9 cellular contexts compared by ENCODE assay signal in the genomic region with DNA sequence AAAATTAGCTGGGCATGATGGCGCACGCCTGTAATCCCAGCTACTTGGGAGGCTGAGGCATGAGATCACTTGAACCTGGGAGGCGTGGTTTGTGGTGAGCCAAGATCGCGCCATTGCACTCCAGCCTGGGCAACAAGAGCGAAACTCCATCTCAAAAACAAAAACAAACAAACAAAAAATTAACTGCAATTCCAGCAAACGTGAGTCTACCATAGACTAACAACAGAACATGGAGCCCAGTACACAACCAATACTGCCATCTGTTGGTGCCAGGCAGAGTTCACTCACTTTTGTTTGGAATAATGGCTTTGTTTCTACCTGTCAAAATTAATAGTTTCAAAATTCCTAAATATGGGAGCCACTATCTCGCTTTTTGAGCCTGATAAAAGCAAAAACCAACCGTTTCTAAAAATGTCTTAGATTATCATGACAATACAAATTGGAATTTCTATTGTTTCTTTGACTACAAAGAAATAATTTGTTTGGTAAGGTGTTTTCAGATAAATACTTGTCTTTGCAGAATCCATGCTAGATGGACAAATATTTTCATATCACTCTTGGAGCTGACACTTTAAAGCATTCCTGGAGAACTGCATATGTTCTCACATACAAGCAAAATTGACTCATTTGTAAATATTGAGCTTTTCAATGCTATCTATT. TPM values are rescaled to one million over a fixed set of nuclear protein-coding genes. Genes with fewer than 3 reads are reported as not detected.
A peak's percentile ranks its signal among the peaks of the same experiment; 100 is the strongest.
DNase-seq lines count a peak whose midpoint lies in the region; ATAC-seq, FAIRE-seq and TF ChIP-seq lines count a peak whose summit lies in the region.
"Had no signal": no experiment of that assay in that cellular context is flagged by ENCODE, and none has a peak within 500 bp of the region (broad histone marks: within the 10 kb centered on the region; RNA-seq: fewer than 3 reads in every experiment).

No MANE protein-coding gene starts in this region.

- H4K20me1 ChIP-seq in keratinocyte (ENCODE audit: control insufficient read depth, extremely low read depth, insufficient read depth, low read length) = no peaks in the 10 kb centered on the region

- no peak overlapping the region for H3K4me2 ChIP-seq in keratinocyte (ENCODE audit: control insufficient read depth, extremely low read depth, insufficient read depth, low read depth, low read length)

- dilution Hi-C loops in keratinocyte (cut with MboI; ENCODE audit: extremely low pct_ligation_motif_present, low sequenced_read_pairs) = no loop called here

- no peaks in the 10 kb centered on the region for H3K27me3 ChIP-seq in heart left ventricle
- no peaks in the 10 kb centered on the region for H3K27me3 ChIP-seq in keratinocyte (ENCODE audit: control insufficient read depth, extremely low read depth, insufficient read depth, low read length)

- no peaks in the 10 kb centered on the region for H3K9me3 Mint-ChIP-seq in activated CD8-positive, alpha-beta T cell treated with anti-CD3 and anti-CD28 coated beads, Interleukin-2, amount 10 ng/mL, durations not matched to agents 7 days and 5 days (ENCODE audit: insufficient read depth)
- H3K9me3 Mint-ChIP-seq: activated naive CD8-positive, alpha-beta T cell treated with anti-CD3 and anti-CD28 coated beads, Interleukin-2, amount 10 ng/mL, durations not matched to agents 7 days and 5 days had no signal

- DNase-seq in heart left ventricle = no peak
- no peak for DNase-seq in left ventricle myocardium superior
- peak; percentile 12 for DNase-seq in NCI-H1092 (lab: John Stamatoyannopoulos, UW)
- peak; percentile 31 for DNase-seq in activated CD8-positive, alpha-beta T cell treated with anti-CD3 and anti-CD28 coated beads, Interleukin-2, amount 10 ng/mL, durations not matched to agents 7 days and 5 days
- no peak for DNase-seq in keratinocyte (ENCODE audit: low read depth, low spot score)
- no peak for DNase-seq in T1000 (lab: John Stamatoyannopoulos, UW)
- DNase-seq: activated naive CD8-positive, alpha-beta T cell treated with anti-CD3 and anti-CD28 coated beads, Interleukin-2, amount 10 ng/mL, durations not matched to agents 7 days and 5 days had no signal

- H3K27ac Mint-ChIP-seq in activated CD8-positive, alpha-beta T cell treated with anti-CD3 and anti-CD28 coated beads, Interleukin-2, amount 10 ng/mL, durations not matched to agents 7 days and 5 days = no peak overlapping the region
- H3K27ac Mint-ChIP-seq: activated naive CD8-positive, alpha-beta T cell treated with anti-CD3 and anti-CD28 coated beads, Interleukin-2, amount 10 ng/mL, durations not matched to agents 7 days and 5 days had no signal

- peaks cover 0 to 5% (median 0%) of the 10 kb centered on the region in 12 donors for H3K4me1 ChIP-seq in heart left ventricle
- H3K4me1 ChIP-seq in keratinocyte (ENCODE audit: control insufficient read depth, extremely low read depth, insufficient read depth, low read length) = peaks cover 3% of the 10 kb centered on the region

- peaks cover 3% of the 10 kb centered on the region for H3K79me2 ChIP-seq in keratinocyte (ENCODE audit: control insufficient read depth, insufficient read depth, low read length)

- ATAC-seq in heart left ventricle = no peak
- no peak for ATAC-seq in left ventricle myocardium superior
- no peak for ATAC-seq in activated CD8-positive, alpha-beta T cell treated with anti-CD3 and anti-CD28 coated beads, Interleukin-2, amount 10 ng/mL, durations not matched to agents 7 days and 5 days
- ATAC-seq in HG03159 (IDR thresholded peaks at IDR 0.05; ENCODE audit: unreplicated experiment) = no peak
- no peak for ATAC-seq in HG03196 (IDR thresholded peaks at IDR 0.05; ENCODE audit: unreplicated experiment)

- POLR2A ChIA-PET in activated CD8-positive, alpha-beta T cell treated with anti-CD3 and anti-CD28 coated beads, Interleukin-2, amount 10 ng/mL, durations not matched to agents 7 days and 5 days (lab: Charles Lee) = no interaction called here

- H3K36me3 ChIP-seq in heart left ventricle = no peaks in the 10 kb centered on the region
- H3K36me3 ChIP-seq in keratinocyte (ENCODE audit: control insufficient read depth in 2 of 2, extremely low read depth in 1 of 2, insufficient read depth in 2 of 2, low read length in 2 of 2) = no peaks in the 10 kb centered on the region

- TF ChIP-seq CTCF in heart left ventricle (IDR thresholded peaks at IDR 0.05) (peak; percentile 34 to 67 (median 52)), keratinocyte (optimal IDR thresholded peaks at IDR 0.05 in 1 of 3, IDR thresholded peaks at IDR 0.05 in 1 of 3, conservative IDR thresholded peaks at IDR 0.05 in 1 of 3; ENCODE audit: extremely low read depth in 1 of 3, insufficient read depth in 2 of 3, low read length in 3 of 3) (peak; percentile 53 to 61 (median 56))

- H3K36me3 Mint-ChIP-seq in activated CD8-positive, alpha-beta T cell treated with anti-CD3 and anti-CD28 coated beads, Interleukin-2, amount 10 ng/mL, durations not matched to agents 7 days and 5 days (ENCODE audit: low read depth) = no peaks in the 10 kb centered on the region
- H3K36me3 Mint-ChIP-seq: activated naive CD8-positive, alpha-beta T cell treated with anti-CD3 and anti-CD28 coated beads, Interleukin-2, amount 10 ng/mL, durations not matched to agents 7 days and 5 days had no signal

- no peak for TF ChIP-seq POLR2A in heart left ventricle (IDR thresholded peaks at IDR 0.05)

- H3K9me1 ChIP-seq in keratinocyte (ENCODE audit: control insufficient read depth, extremely low read depth, insufficient read depth, low read length) = no peaks in the 10 kb centered on the region

- no peak overlapping the region for H2AFZ ChIP-seq in keratinocyte (ENCODE audit: control insufficient read depth, low read length)

- H3K9me3 ChIP-seq in heart left ventricle (no peaks in the 10 kb centered on the region), keratinocyte (ENCODE audit: control insufficient read depth, low read depth, low read length) (no peaks in the 10 kb centered on the region)

- H3K4me3 ChIP-seq in heart left ventricle (no peak overlapping the region), keratinocyte (ENCODE audit: control insufficient read depth in 2 of 3, extremely low read depth in 1 of 3, insufficient read depth in 2 of 3, low read depth in 1 of 3, low read length in 3 of 3) (no peak overlapping the region)

- no peaks in the 10 kb centered on the region for H3K4me1 Mint-ChIP-seq in activated CD8-positive, alpha-beta T cell treated with anti-CD3 and anti-CD28 coated beads, Interleukin-2, amount 10 ng/mL, durations not matched to agents 7 days and 5 days (ENCODE audit: low read depth)
- H3K4me1 Mint-ChIP-seq: activated naive CD8-positive, alpha-beta T cell treated with anti-CD3 and anti-CD28 coated beads, Interleukin-2, amount 10 ng/mL, durations not matched to agents 7 days and 5 days had no signal

- H3K9ac ChIP-seq in keratinocyte (ENCODE audit: control insufficient read depth, extremely low read depth, insufficient read depth, low read length) = no peak overlapping the region

- no peak for FAIRE-seq in keratinocyte (lab: Jason Lieb, UNC)

- CTCF ChIA-PET in activated CD8-positive, alpha-beta T cell treated with anti-CD3 and anti-CD28 coated beads, Interleukin-2, amount 10 ng/mL, durations not matched to agents 7 days and 5 days (lab: Charles Lee) = interaction anchor here (0.7 to 2.8 kb wide), 9 partner anchors 13 to 191 kb away, joined by 3 to 18 read pairs (median 3); a partner anchor contains a TSS

- WGBS in heart left ventricle, 4 donors = 58 to 71% (median 64%) methylated on average over 9 of the region's 9 CpGs

- no peak overlapping the region for H3K27ac ChIP-seq in heart left ventricle
- H3K27ac ChIP-seq in keratinocyte (ENCODE audit: control insufficient read depth, insufficient read depth, low read length) = no peak overlapping the region

- peaks cover 25% of the 10 kb centered on the region for H3K27me3 Mint-ChIP-seq in activated CD8-positive, alpha-beta T cell treated with anti-CD3 and anti-CD28 coated beads, Interleukin-2, amount 10 ng/mL, durations not matched to agents 7 days and 5 days (ENCODE audit: low read depth)

- H3K4me3 Mint-ChIP-seq in activated CD8-positive, alpha-beta T cell treated with anti-CD3 and anti-CD28 coated beads, Interleukin-2, amount 10 ng/mL, durations not matched to agents 7 days and 5 days = no peak overlapping the region
- H3K4me3 Mint-ChIP-seq: activated naive CD8-positive, alpha-beta T cell treated with anti-CD3 and anti-CD28 coated beads, Interleukin-2, amount 10 ng/mL, durations not matched to agents 7 days and 5 days had no signal

- intact Hi-C loops in heart left ventricle (cut with DNase I) (loop anchor here (2.0 to 10.0 kb wide), 7 partner anchors 70 to 190 kb away; no protein-coding TSS in a partner anchor), left ventricle myocardium superior (cut with micrococcal nuclease) (loop anchor here (10.0 kb wide), 2 partner anchors 90 to 190 kb away; a partner anchor contains a TSS)

RNA-seq across cellular contexts. Expression of a gene that starts 45.0 kb away (rescaled TPM):
- 1 to 10 TPM; 1.2 to 4.3 (median 2.1) TPM for total RNA-seq in heart left ventricle
- 1 to 10 TPM; 1.1 to 2.6 TPM for polyA plus RNA-seq in heart left ventricle
- 1.5 TPM for total RNA-seq in left ventricle myocardium superior
- not detected for total RNA-seq in activated CD8-positive, alpha-beta T cell treated with anti-CD3 and anti-CD28 coated beads, Interleukin-2, amount 10 ng/mL, durations not matched to agents 7 days and 5 days
- 7.5 to 18.8 TPM (median 12.5 TPM) in 3 replicates for polyA plus RNA-seq in keratinocyte
- 0.97 TPM for polyA plus RNA-seq in keratinocyte (2011; ENCODE audit: low read depth)
- polyA plus RNA-seq in keratinocyte (2011; cell fraction: cytosol; rRNA removed) = 6.8 and 8.3 TPM in 2 replicates
- 5.9 and 7.1 TPM in 2 replicates for polyA plus RNA-seq in keratinocyte (2011; cell fraction: nucleus; rRNA removed)
- 2.5 and 16.8 TPM in 2 replicates for polyA plus RNA-seq in keratinocyte (2012; ENCODE audit: low replicate concordance)
- polyA minus RNA-seq in keratinocyte = 17.4 to 120 TPM (median 39.5 TPM) in 3 replicates
- polyA minus RNA-seq in keratinocyte (2011; cell fraction: cytosol; rRNA and poly(A)+ RNA removed) = 10.4 TPM
- 7.6 and 10.2 TPM in 2 replicates for polyA minus RNA-seq in keratinocyte (2011; cell fraction: nucleus; rRNA and poly(A)+ RNA removed)

RNA-seq across cellular contexts. Expression of a gene that starts 58.9 kb away (rescaled TPM):
- 10 to 100 TPM; 16.9 to 44.8 (median 23.0) TPM for total RNA-seq in heart left ventricle
- polyA plus RNA-seq in heart left ventricle = 10 to 100 TPM; 19.8 to 40.7 TPM
- 20.5 TPM for total RNA-seq in left ventricle myocardium superior
- 10 to 100 TPM; 28.2 to 29.8 TPM for total RNA-seq in activated CD8-positive, alpha-beta T cell treated with anti-CD3 and anti-CD28 coated beads, Interleukin-2, amount 10 ng/mL, durations not matched to agents 7 days and 5 days
- 61.3 to 114 TPM (median 85.0 TPM) in 3 replicates for polyA plus RNA-seq in keratinocyte
- polyA plus RNA-seq in keratinocyte (2011; ENCODE audit: low read depth) = 21.7 TPM
- polyA plus RNA-seq in keratinocyte (2011; cell fraction: cytosol; rRNA removed) = 70.7 and 110 TPM in 2 replicates
- 76.8 and 77.2 TPM in 2 replicates for polyA plus RNA-seq in keratinocyte (2011; cell fraction: nucleus; rRNA removed)
- 25.7 and 75.8 TPM in 2 replicates for polyA plus RNA-seq in keratinocyte (2012; ENCODE audit: low replicate concordance)
- 90.8 to 161 TPM (median 92.2 TPM) in 3 replicates for polyA minus RNA-seq in keratinocyte
- 77.1 TPM for polyA minus RNA-seq in keratinocyte (2011; cell fraction: cytosol; rRNA and poly(A)+ RNA removed)
- 67.6 and 106 TPM in 2 replicates for polyA minus RNA-seq in keratinocyte (2011; cell fraction: nucleus; rRNA and poly(A)+ RNA removed)

Comparison
In these comparisons a context has a peak if more than half of its experiments do, and no peak if none do; other contexts are left out.
1. DNase-seq: peak in NCI-H1092 (single experiment) and activated CD8-positive, alpha-beta T cell treated with anti-CD3 and anti-CD28 coated beads, Interleukin-2, amount 10 ng/mL, durations not matched to agents 7 days and 5 days (single experiment); none in heart left ventricle (0 of 5), left ventricle myocardium superior (single experiment), keratinocyte (single experiment) and T1000 (single experiment).